Comparison of ENCODE assay signal across 12 cellular contexts in the genomic region with DNA sequence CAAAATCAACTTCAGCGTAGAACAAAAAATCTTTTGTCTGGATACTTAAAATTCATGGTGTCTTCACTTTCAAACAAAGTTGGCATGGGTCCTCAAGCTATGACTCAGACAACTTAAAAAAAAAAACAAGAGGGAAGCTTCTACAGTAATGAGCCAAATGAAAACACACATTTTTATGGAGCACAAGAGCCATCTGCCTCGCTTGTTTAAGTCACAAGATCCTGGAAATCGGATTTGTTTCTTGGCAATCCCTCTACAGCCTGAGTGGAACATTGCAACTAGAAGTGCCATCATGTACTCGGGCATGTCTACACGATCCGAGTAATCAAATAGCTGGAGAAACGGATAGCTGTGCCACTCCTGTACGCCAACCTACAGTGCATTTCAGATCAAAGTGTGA. TPM values are rescaled to one million over a fixed set of nuclear protein-coding genes. Genes with fewer than 3 reads are reported as not detected.
DNase-seq lines count a peak whose midpoint lies in the region; ATAC-seq and TF ChIP-seq lines count a peak whose summit lies in the region.
"Had no signal": no experiment of that assay in that cellular context is flagged by ENCODE, and none has a peak within 500 bp of the region (broad histone marks: within the 10 kb centered on the region; RNA-seq: fewer than 3 reads in every experiment).

No MANE protein-coding gene starts in this region.

- no peak for ATAC-seq in omental fat pad (ENCODE audit: low FRiP score)
- ATAC-seq in GM19035 (IDR thresholded peaks at IDR 0.05; ENCODE audit: unreplicated experiment), result no peak
- ATAC-seq: activated CD8-positive, alpha-beta T cell treated with anti-CD3 and anti-CD28 coated beads for 36 hours; activated naive CD8-positive, alpha-beta T cell treated with anti-CD3 and anti-CD28 coated beads, Interleukin-2, amount 50 U/mL, for 24 hours had no signal

- H3K4me3 ChIP-seq in fibroblast of mammary gland (ENCODE audit: control insufficient read depth, low read depth, low read length) (no peak overlapping the region), skeletal muscle cell (ENCODE audit: low read depth, low read length) (no peak overlapping the region)
- H3K4me3 ChIP-seq: thoracic aorta had no signal

- DNase-seq in EL, result peak; percentile 48
- peak; percentile 88 for DNase-seq in NCI-H82 (lab: John Stamatoyannopoulos, UW)
- DNase-seq in fibroblast of mammary gland (ENCODE audit: low read depth), result peak; percentile 84
- peak; percentile 37 for DNase-seq in skeletal muscle cell (ENCODE audit: low read depth)
- no peak for DNase-seq in NCI-H510A (lab: John Stamatoyannopoulos, UW)
- no peak for DNase-seq in omental fat pad (ENCODE audit: low spot score)
- DNase-seq in activated effector memory CD4-positive, alpha-beta T cell treated with anti-CD3 and anti-CD28 coated beads, Interleukin-2, amount 50 U/mL, for 16 hours, result no peak
- DNase-seq: activated CD8-positive, alpha-beta T cell treated with anti-CD3 and anti-CD28 coated beads for 36 hours; activated naive CD8-positive, alpha-beta T cell treated with anti-CD3 and anti-CD28 coated beads, Interleukin-2, amount 50 U/mL, for 24 hours; NCI-H526 treated with DMSO at 0.1 percent for 48 hours had no signal

- TF ChIP-seq CTCF in fibroblast of mammary gland (conservative IDR thresholded peaks at IDR 0.05; ENCODE audit: control insufficient read depth, insufficient read depth, low read depth, low read length), result peak; percentile 6
- no peak for TF ChIP-seq CTCF in omental fat pad (IDR thresholded peaks at IDR 0.05)

RNA-seq across cellular contexts. Expression of a gene that starts 22.6 kb away (rescaled TPM):
- total RNA-seq in omental fat pad, result 100 to 1,000 TPM; 111 to 123 (median 117) TPM

Comparison
In these comparisons a context has a peak if more than half of its experiments do, and no peak if none do; other contexts are left out.
1. DNase-seq: peak in EL (single experiment), NCI-H82 (single experiment), fibroblast of mammary gland (single experiment) and skeletal muscle cell (single experiment); none in NCI-H510A (single experiment), omental fat pad (single experiment) and activated effector memory CD4-positive, alpha-beta T cell treated with anti-CD3 and anti-CD28 coated beads, Interleukin-2, amount 50 U/mL, for 16 hours (single experiment).